In genomic region chr13:62964522-62964921, GRCh38 we compare ENCODE assay signal across 27 cellular contexts.
"Had no signal": no experiment of that assay in that cellular context is flagged by ENCODE, and none has a peak within 500 bp of the region (broad histone marks: within the 10 kb centered on the region; RNA-seq: fewer than 3 reads in every experiment).

No MANE protein-coding gene starts in this region.

- H3K4me3 ChIP-seq: neural progenitor cell, ovary, psoas muscle, right lobe of liver, sigmoid colon, stomach, thoracic aorta, thyroid gland, tibial nerve, upper lobe of left lung, vagina had no signal

- H3K79me2 ChIP-seq: parathyroid adenoma had no signal

- H3K9me3 ChIP-seq: ovary, psoas muscle, right lobe of liver, thyroid gland, vagina had no signal

- H3K9ac ChIP-seq: neural progenitor cell, parathyroid adenoma had no signal

- H3K27me3 ChIP-seq: neural progenitor cell, ovary, right lobe of liver, sigmoid colon, stomach, thyroid gland, tibial nerve, upper lobe of left lung, vagina had no signal

- H3K4me1 Mint-ChIP-seq: natural killer cell; nephron; neural progenitor cell; stimulated activated effector memory CD8-positive, alpha-beta T cell treated with anti-CD3 and anti-CD28 coated beads, Interleukin-12 subunit alpha, Interleukin-12 subunit beta, amount 100 ng/mL, for 72 hours; stimulated activated naive B cell treated with anti-CD40 and anti-IgM and Interleukin-4, amounts not matched to agents 10 μg/mL and 1 μg/mL and 100 μg/mL, for 72 hours had no signal

- H3K27ac Mint-ChIP-seq: natural killer cell; nephron; neural progenitor cell; progenitor cell of endocrine pancreas; stimulated activated effector memory CD8-positive, alpha-beta T cell treated with anti-CD3 and anti-CD28 coated beads, Interleukin-12 subunit alpha, Interleukin-12 subunit beta, amount 100 ng/mL, for 72 hours; stimulated activated naive B cell treated with anti-CD40 and anti-IgM and Interleukin-4, amounts not matched to agents 10 μg/mL and 1 μg/mL and 100 μg/mL, for 72 hours; stimulated activated naive CD8-positive, alpha-beta T cell treated with anti-CD3 and anti-CD28 coated beads, Interleukin-15, Interleukin-2, amounts not matched to agents 100 ng/mL and 50 ng/mL, for 24 hours had no signal

- H3K4me3 Mint-ChIP-seq: natural killer cell; nephron; neural progenitor cell; stimulated activated effector memory CD8-positive, alpha-beta T cell treated with anti-CD3 and anti-CD28 coated beads, Interleukin-12 subunit alpha, Interleukin-12 subunit beta, amount 100 ng/mL, for 72 hours; stimulated activated naive B cell treated with anti-CD40 and anti-IgM and Interleukin-4, amounts not matched to agents 10 μg/mL and 1 μg/mL and 100 μg/mL, for 72 hours; stimulated activated naive CD8-positive, alpha-beta T cell treated with anti-CD3 and anti-CD28 coated beads, Interleukin-15, Interleukin-2, amounts not matched to agents 100 ng/mL and 50 ng/mL, for 24 hours had no signal

- DNase-seq: natural killer cell; occipital lobe; ovary; psoas muscle; right cardiac atrium; right lobe of liver; sigmoid colon; small intestine; stimulated activated CD4-positive, alpha-beta T cell treated with anti-CD3 and anti-CD28 coated beads, Interleukin-15, amount 100 ng/mL, for 24 hours; stimulated activated CD4-positive, alpha-beta T cell treated with anti-CD3 and anti-CD28 coated beads, Interleukin-2, amount 100 ng/mL, for 24 hours; stimulated activated CD4-positive, alpha-beta T cell treated with anti-CD3 and anti-CD28 coated beads, Interleukin-2, amount 100 ng/mL, for 48 hours; stimulated activated CD4-positive, alpha-beta T cell treated with anti-CD3 and anti-CD28 coated beads, Interleukin-4, amount 100 ng/mL, for 24 hours; stimulated activated naive B cell treated with anti-CD40 and anti-IgM and Interleukin-4, amounts not matched to agents 10 μg/mL and 1 μg/mL and 100 μg/mL, for 72 hours; stimulated activated naive CD4-positive, alpha-beta T cell treated with Interleukin-2 at 50 U/mL for 16 hours; stomach; thyroid gland; trophoblast cell; upper lobe of left lung had no signal

- H3K4me2 ChIP-seq: neural progenitor cell had no signal

- H2AFZ ChIP-seq: neural progenitor cell, parathyroid adenoma had no signal

- H3K36me3 Mint-ChIP-seq: neural progenitor cell; stimulated activated effector memory CD8-positive, alpha-beta T cell treated with anti-CD3 and anti-CD28 coated beads, Interleukin-12 subunit alpha, Interleukin-12 subunit beta, amount 100 ng/mL, for 72 hours; stimulated activated naive B cell treated with anti-CD40 and anti-IgM and Interleukin-4, amounts not matched to agents 10 μg/mL and 1 μg/mL and 100 μg/mL, for 72 hours had no signal

- H3K27me3 Mint-ChIP-seq: progenitor cell of endocrine pancreas; stimulated activated naive B cell treated with anti-CD40 and anti-IgM and Interleukin-4, amounts not matched to agents 10 μg/mL and 1 μg/mL and 100 μg/mL, for 72 hours; stimulated activated naive CD8-positive, alpha-beta T cell treated with anti-CD3 and anti-CD28 coated beads, Interleukin-15, Interleukin-2, amounts not matched to agents 100 ng/mL and 50 ng/mL, for 24 hours had no signal

- H3K27ac ChIP-seq: neural progenitor cell, ovary, parathyroid adenoma, psoas muscle, right lobe of liver, sigmoid colon, stomach, thoracic aorta, thyroid gland, tibial nerve, upper lobe of left lung, vagina had no signal

- H3K36me3 ChIP-seq: neural progenitor cell, ovary, right lobe of liver, sigmoid colon, stomach, thoracic aorta, thyroid gland, tibial nerve, upper lobe of left lung, vagina had no signal

- ATAC-seq: natural killer cell; psoas muscle; right cardiac atrium; right lobe of liver; stimulated activated effector memory CD8-positive, alpha-beta T cell treated with anti-CD3 and anti-CD28 coated beads, Interleukin-12 subunit alpha, Interleukin-12 subunit beta, amount 100 ng/mL, for 72 hours; stimulated activated naive B cell treated with anti-CD40 and anti-IgM and Interleukin-4, amounts not matched to agents 10 μg/mL and 1 μg/mL and 100 μg/mL, for 72 hours had no signal

- H3K4me1 ChIP-seq: parathyroid adenoma, psoas muscle, right lobe of liver, stomach, thyroid gland, tibial nerve, upper lobe of left lung, vagina had no signal
